In the genomic region with DNA sequence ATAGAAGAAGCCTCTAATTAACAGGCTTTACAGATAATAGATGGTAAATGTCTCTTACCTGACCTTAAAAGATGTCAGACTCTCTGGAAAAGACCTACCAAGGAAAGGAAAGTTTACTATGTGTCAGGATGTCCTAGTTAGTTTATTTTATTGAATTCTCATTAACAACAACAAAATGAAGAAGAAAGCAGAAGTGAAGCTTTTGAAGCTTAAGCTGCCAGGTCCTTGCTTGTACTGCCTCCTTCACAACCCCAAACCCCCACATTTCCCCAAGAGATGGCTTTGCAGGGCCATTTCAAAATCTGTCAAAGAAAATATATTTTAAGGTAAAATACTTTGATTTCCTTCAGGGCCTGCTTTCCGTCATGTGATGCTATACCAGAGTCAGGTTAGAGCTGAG, we compare ENCODE assay signal across 20 cellular contexts.
"Had no signal": no experiment of that assay in that cellular context is flagged by ENCODE, and none has a peak within 500 bp of the region (broad histone marks: within the 10 kb centered on the region; RNA-seq: fewer than 3 reads in every experiment).

No MANE protein-coding gene starts in this region.

- ATAC-seq: naive thymus-derived CD8-positive, alpha-beta T cell; natural killer cell treated with Interleukin-12 subunit alpha and Interleukin-12 subunit beta and Interleukin-15 and Interleukin-18, amount 100 ng/mL, for 72 hours; pancreas; psoas muscle; right cardiac atrium; right lobe of liver; stimulated activated effector memory CD8-positive, alpha-beta T cell treated with anti-CD3 and anti-CD28 coated beads, Interleukin-12 subunit alpha, Interleukin-12 subunit beta, amount 100 ng/mL, for 72 hours; stimulated activated naive B cell treated with anti-CD40 and anti-IgM and Interleukin-4, amounts not matched to agents 10 μg/mL and 1 μg/mL and 100 μg/mL, for 72 hours had no signal

- DNase-seq: naive thymus-derived CD8-positive, alpha-beta T cell; nephron progenitor cell; nucleus accumbens; pancreas; psoas muscle; right cardiac atrium; right lobe of liver; sigmoid colon; small intestine; stimulated activated CD4-positive, alpha-beta T cell treated with anti-CD3 and anti-CD28 coated beads, Interleukin-15, amount 100 ng/mL, for 24 hours; stimulated activated CD4-positive, alpha-beta T cell treated with anti-CD3 and anti-CD28 coated beads, Interleukin-2, amount 100 ng/mL, for 24 hours; stimulated activated CD4-positive, alpha-beta T cell treated with anti-CD3 and anti-CD28 coated beads, Interleukin-2, amount 100 ng/mL, for 48 hours; stimulated activated CD4-positive, alpha-beta T cell treated with anti-CD3 and anti-CD28 coated beads, Interleukin-4, amount 100 ng/mL, for 24 hours; stimulated activated naive B cell treated with anti-CD40 and anti-IgM and Interleukin-4, amounts not matched to agents 10 μg/mL and 1 μg/mL and 100 μg/mL, for 72 hours; stimulated activated naive CD4-positive, alpha-beta T cell treated with Interleukin-2 at 50 U/mL for 16 hours; stomach; thyroid gland; upper lobe of left lung had no signal
